In genomic region chr20:47311967-47312681, GRCh38 we compare ENCODE assay signal across 1 cellular context.
TF ChIP-seq lines count a peak whose summit lies in the region.

No MANE protein-coding gene starts in this region.

TF ChIP-seq in HepG2, 621 proteins besides CTCF, POLR2A, EP300 and RAD21 (continued from another document and continues in another):
- TF ChIP-seq DZIP1 (CRISPR knock-in tag; IDR thresholded peaks at IDR 0.05) = peak; percentile 24; the same call in 1 of the 2 replicates
- TF ChIP-seq LBX2 (CRISPR knock-in tag; IDR thresholded peaks at IDR 0.05; ENCODE audit: borderline replicate concordance) = no peak
- TF ChIP-seq ZNF768 (CRISPR knock-in tag; IDR thresholded peaks at IDR 0.05) = peak; percentile 94
- TF ChIP-seq KLF9 (CRISPR knock-in tag; IDR thresholded peaks at IDR 0.05; ENCODE audit: low read depth) = no peak
- no peak for TF ChIP-seq ZBTB49 (CRISPR knock-in tag; IDR thresholded peaks at IDR 0.05; ENCODE audit: borderline replicate concordance)
- no peak for TF ChIP-seq U2AF2 (IDR thresholded peaks at IDR 0.05; ENCODE audit: low read depth, low read length)
- TF ChIP-seq THRA (CRISPR knock-in tag; IDR thresholded peaks at IDR 0.05; ENCODE audit: borderline replicate concordance) = no peak
- TF ChIP-seq STAT6 (CRISPR knock-in tag; IDR thresholded peaks at IDR 0.05; ENCODE audit: borderline replicate concordance) = 0 out of 2 replicates have a peak, but pooled peaks have one; percentile 34
- no peak for TF ChIP-seq BRF2 (CRISPR knock-in tag; IDR thresholded peaks at IDR 0.05)
- TF ChIP-seq KDM3A (CRISPR knock-in tag; IDR thresholded peaks at IDR 0.05; ENCODE audit: low read depth) = no peak
- TF ChIP-seq CHCHD3 (CRISPR knock-in tag; IDR thresholded peaks at IDR 0.05) = no peak
- no peak for TF ChIP-seq CENPX (CRISPR knock-in tag; IDR thresholded peaks at IDR 0.05)
- TF ChIP-seq SOX5 (CRISPR knock-in tag; IDR thresholded peaks at IDR 0.05; ENCODE audit: borderline replicate concordance) = no peak
- TF ChIP-seq MEIS1 (CRISPR knock-in tag; IDR thresholded peaks at IDR 0.05; ENCODE audit: borderline replicate concordance) = no peak
- TF ChIP-seq ZNF546 (CRISPR knock-in tag; conservative IDR thresholded peaks at IDR 0.05) = no peak
- no peak for TF ChIP-seq NFKB2 (CRISPR knock-in tag; IDR thresholded peaks at IDR 0.05; ENCODE audit: borderline replicate concordance)
- no peak for TF ChIP-seq ZNF12 (CRISPR knock-in tag; IDR thresholded peaks at IDR 0.05)
- TF ChIP-seq TEAD2 (CRISPR knock-in tag; IDR thresholded peaks at IDR 0.05) = no peak
- TF ChIP-seq MYPOP (CRISPR knock-in tag; IDR thresholded peaks at IDR 0.05) = no peak
- TF ChIP-seq ZNF160 (CRISPR knock-in tag; IDR thresholded peaks at IDR 0.05) = no peak
- TF ChIP-seq ZFX (CRISPR knock-in tag; IDR thresholded peaks at IDR 0.05; ENCODE audit: low read depth) = no peak
- peak; percentile 10 for TF ChIP-seq ZNF407 (CRISPR knock-in tag; IDR thresholded peaks at IDR 0.05; ENCODE audit: not compliant biosample characterization)
- no peak for TF ChIP-seq MED1 (CRISPR knock-in tag; IDR thresholded peaks at IDR 0.05)
- TF ChIP-seq SRSF9 (IDR thresholded peaks at IDR 0.05; ENCODE audit: borderline replicate concordance, insufficient read depth, low read depth, low read length, poor library complexity, severe bottlenecking) = no peak
- TF ChIP-seq REST (IDR thresholded peaks at IDR 0.05; ENCODE audit: borderline replicate concordance in 1 of 2, low read depth in 1 of 2, low read length in 2 of 2) = no peak
- TF ChIP-seq ZMYM3 (CRISPR knock-in tag; IDR thresholded peaks at IDR 0.05) = no peak
- TF ChIP-seq ZNF329 (CRISPR knock-in tag; IDR thresholded peaks at IDR 0.05; ENCODE audit: low read depth) = no peak
- TF ChIP-seq YY1 (IDR thresholded peaks at IDR 0.05; ENCODE audit: insufficient read depth, insufficient replicate concordance, low read depth, low read length) = no peak
- TF ChIP-seq ZNF572 (CRISPR knock-in tag; IDR thresholded peaks at IDR 0.05) = no peak
